18 cellular contexts compared by ENCODE assay signal in the genomic region with DNA sequence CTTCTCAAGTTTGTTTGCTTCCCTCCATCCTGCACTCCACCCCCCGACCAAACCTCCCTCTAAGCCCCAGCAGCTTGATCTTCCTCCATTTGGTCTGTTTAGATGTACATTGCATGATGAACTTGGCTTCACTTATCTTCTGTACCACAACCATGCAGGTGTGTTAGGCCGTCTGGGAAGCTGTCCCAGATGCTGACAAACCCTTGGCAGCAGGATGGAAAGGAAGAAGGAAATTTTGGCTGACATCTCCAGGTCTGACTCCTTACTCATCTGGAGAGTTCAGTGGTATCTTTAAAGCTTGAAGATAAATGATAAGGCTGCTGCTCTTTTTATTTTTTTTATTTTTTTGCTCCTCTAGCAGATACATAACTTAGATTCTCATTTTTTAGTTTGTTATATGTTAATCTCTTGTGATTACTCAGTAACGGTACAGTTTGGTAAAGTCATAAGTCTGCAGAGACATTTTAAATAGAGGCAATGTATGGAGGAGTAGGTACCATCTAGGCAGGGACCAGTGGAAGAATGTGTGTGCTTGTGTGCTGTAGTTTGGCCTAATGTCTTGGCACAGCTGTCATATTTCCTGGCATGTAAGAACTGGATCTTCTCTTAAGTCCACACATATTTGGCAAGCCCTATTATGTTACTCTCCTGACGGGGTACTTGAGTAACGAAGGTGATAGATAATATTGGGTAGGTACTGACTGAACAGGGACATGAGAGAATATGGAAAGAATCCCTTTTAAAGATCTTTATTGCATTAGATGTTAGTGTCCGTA.
A peak's percentile ranks its signal among the peaks of the same experiment; 100 is the strongest.
DNase-seq lines count a peak whose midpoint lies in the region; ATAC-seq and TF ChIP-seq lines count a peak whose summit lies in the region.
"Had no signal": no experiment of that assay in that cellular context is flagged by ENCODE, and none has a peak within 500 bp of the region (broad histone marks: within the 10 kb centered on the region; RNA-seq: fewer than 3 reads in every experiment).

No MANE protein-coding gene starts in this region.

- H3K36me3 Mint-ChIP-seq in activated T-helper 1 cell treated with anti-CD3 and anti-CD28 coated beads, Interleukin-12 subunit alpha, Interleukin-12 subunit beta, Interleukin-2, Interleukin-4 antibody, amounts not matched to agents 30 ng/mL and 10 ng/mL and 1 ng/mL, durations not matched to agents 14 hours and 24 hours and 36 hours (ENCODE audit: low read depth), result no peaks in the 10 kb centered on the region

- H3K27me3 ChIP-seq in left ventricle myocardium inferior (ENCODE audit: low read depth) (no peaks in the 10 kb centered on the region), subcutaneous abdominal adipose tissue (ENCODE audit: control insufficient read depth in 5 of 5, insufficient read depth in 4 of 5, low read length in 5 of 5) (no peaks in the 10 kb centered on the region)
- H3K27me3 ChIP-seq: gastrocnemius medialis, SJCRH30, tibial artery had no signal

- peak; percentile 37 for ATAC-seq in Right ventricle myocardium inferior
- ATAC-seq: gastrocnemius medialis had no signal

- no peaks in the 10 kb centered on the region for H3K9me3 Mint-ChIP-seq in activated T-helper 1 cell treated with anti-CD3 and anti-CD28 coated beads, Interleukin-12 subunit alpha, Interleukin-12 subunit beta, Interleukin-2, Interleukin-4 antibody, amounts not matched to agents 30 ng/mL and 10 ng/mL and 1 ng/mL, durations not matched to agents 14 hours and 24 hours and 36 hours
- H3K9me3 Mint-ChIP-seq: HFFc6 had no signal

- DNase-seq in Right ventricle myocardium inferior (ENCODE audit: missing footprints), result no peak
- DNase-seq in left ventricle myocardium inferior, result no peak
- DNase-seq in NCI-H2196 (lab: John Stamatoyannopoulos, UW; ENCODE audit: unreplicated experiment), result peak; percentile 20
- DNase-seq in epithelial cell of esophagus (ENCODE audit: low read depth), result peak; percentile 49
- DNase-seq in germinal center (ENCODE audit: low spot score), result no peak
- DNase-seq in activated T-helper 1 cell treated with anti-CD3 and anti-CD28 coated beads, Interleukin-12 subunit alpha, Interleukin-12 subunit beta, Interleukin-2, Interleukin-4 antibody, amounts not matched to agents 30 ng/mL and 10 ng/mL and 1 ng/mL, durations not matched to agents 14 hours and 24 hours and 36 hours (ENCODE audit: low spot score), result no peak
- DNase-seq: EL, gastrocnemius medialis, HFFc6, left cardiac atrium, NCI-H1930, NCI-H774, PC-9, SJCRH30, tibial artery had no signal

- H3K9ac ChIP-seq in subcutaneous abdominal adipose tissue (ENCODE audit: low read length in 5 of 5), result no peak overlapping the region

- H3K9me3 ChIP-seq in left ventricle myocardium inferior (replicated peaks), result no peaks in the 10 kb centered on the region
- no peaks in the 10 kb centered on the region for H3K9me3 ChIP-seq in subcutaneous abdominal adipose tissue (ENCODE audit: control insufficient read depth in 5 of 5, low read length in 5 of 5)
- H3K9me3 ChIP-seq: gastrocnemius medialis, SJCRH30, tibial artery had no signal

- intact Hi-C loops in Right ventricle myocardium inferior (cut with DNase I) (loop anchor here (10.0 kb wide), 1 partner anchor 275 kb away; no protein-coding TSS in a partner anchor), left ventricle myocardium inferior (cut with micrococcal nuclease) (loop anchor here (10.0 kb wide), 1 partner anchor 75 kb away; the partner anchor contains the start of gene CACHD1)
- intact Hi-C loops in activated T-helper 1 cell treated with anti-CD3 and anti-CD28 coated beads, Interleukin-12 subunit alpha, Interleukin-12 subunit beta, Interleukin-2, Interleukin-4 antibody, amounts not matched to agents 30 ng/mL and 10 ng/mL and 1 ng/mL, durations not matched to agents 14 hours and 24 hours and 36 hours (cut with micrococcal nuclease), result loop anchor here (5.0 kb wide), 1 partner anchor 77 kb away; the partner anchor contains the start of gene CACHD1

- H3K27ac Mint-ChIP-seq in activated T-helper 1 cell treated with anti-CD3 and anti-CD28 coated beads, Interleukin-12 subunit alpha, Interleukin-12 subunit beta, Interleukin-2, Interleukin-4 antibody, amounts not matched to agents 30 ng/mL and 10 ng/mL and 1 ng/mL, durations not matched to agents 14 hours and 24 hours and 36 hours, result no peak overlapping the region
- H3K27ac Mint-ChIP-seq: activated CD8-positive, alpha-beta T cell treated with anti-CD3 and anti-CD28 coated beads, Interleukin-2, amount 10 ng/mL, durations not matched to agents 7 days and 5 days; HFFc6 had no signal

- H3K4me3 ChIP-seq in left ventricle myocardium inferior, result no peak overlapping the region
- H3K4me3 ChIP-seq in epithelial cell of esophagus (ENCODE audit: low read length), result no peak overlapping the region
- H3K4me3 ChIP-seq in subcutaneous abdominal adipose tissue (ENCODE audit: low read depth in 1 of 5, low read length in 5 of 5), result no peak overlapping the region
- H3K4me3 ChIP-seq: gastrocnemius medialis, PC-9, SJCRH30, tibial artery had no signal

- TF ChIP-seq CTCF in left ventricle myocardium inferior (IDR thresholded peaks at IDR 0.05; ENCODE audit: borderline replicate concordance) (no peak), epithelial cell of esophagus (IDR thresholded peaks at IDR 0.05; ENCODE audit: insufficient read depth, low read depth, low read length, missing control alignments) (no peak)

- peaks cover 22% of the 10 kb centered on the region for H3K4me1 Mint-ChIP-seq in activated T-helper 1 cell treated with anti-CD3 and anti-CD28 coated beads, Interleukin-12 subunit alpha, Interleukin-12 subunit beta, Interleukin-2, Interleukin-4 antibody, amounts not matched to agents 30 ng/mL and 10 ng/mL and 1 ng/mL, durations not matched to agents 14 hours and 24 hours and 36 hours (ENCODE audit: low read depth)

- H3K27ac ChIP-seq in left ventricle myocardium inferior (replicated peaks) (no peak overlapping the region), subcutaneous abdominal adipose tissue (ENCODE audit: low read depth, low read length) (peak overlapping the region; percentile 6)
- H3K27ac ChIP-seq: gastrocnemius medialis, HL-60, PC-9, SJCRH30, tibial artery had no signal

- H3K27me3 Mint-ChIP-seq in activated T-helper 1 cell treated with anti-CD3 and anti-CD28 coated beads, Interleukin-12 subunit alpha, Interleukin-12 subunit beta, Interleukin-2, Interleukin-4 antibody, amounts not matched to agents 30 ng/mL and 10 ng/mL and 1 ng/mL, durations not matched to agents 14 hours and 24 hours and 36 hours (ENCODE audit: insufficient read depth), result peaks cover 51% of the 10 kb centered on the region

- no peak overlapping the region for H3K4me3 Mint-ChIP-seq in activated T-helper 1 cell treated with anti-CD3 and anti-CD28 coated beads, Interleukin-12 subunit alpha, Interleukin-12 subunit beta, Interleukin-2, Interleukin-4 antibody, amounts not matched to agents 30 ng/mL and 10 ng/mL and 1 ng/mL, durations not matched to agents 14 hours and 24 hours and 36 hours
- H3K4me3 Mint-ChIP-seq: activated CD8-positive, alpha-beta T cell treated with anti-CD3 and anti-CD28 coated beads, Interleukin-2, amount 10 ng/mL, durations not matched to agents 7 days and 5 days; HFFc6 had no signal

- H3K4me1 ChIP-seq in left ventricle myocardium inferior (peaks cover 21% of the 10 kb centered on the region), subcutaneous abdominal adipose tissue (ENCODE audit: control insufficient read depth in 5 of 5, insufficient read depth in 5 of 5, low read length in 5 of 5) (peaks cover 3 to 33% (median 23%) of the 10 kb centered on the region in 5 donors)
- H3K4me1 ChIP-seq: SJCRH30 had no signal

- no peaks in the 10 kb centered on the region for H3K36me3 ChIP-seq in left ventricle myocardium inferior
- peaks cover 0 to 7% (median 2%) of the 10 kb centered on the region in 5 donors for H3K36me3 ChIP-seq in subcutaneous abdominal adipose tissue (ENCODE audit: control insufficient read depth in 5 of 5, insufficient read depth in 5 of 5, low read length in 5 of 5)
- H3K36me3 ChIP-seq: gastrocnemius medialis, SJCRH30, tibial artery had no signal

Comparison
In these comparisons a context has a peak if more than half of its experiments do, and no peak if none do; other contexts are left out.
1. DNase-seq: peak in NCI-H2196 (single experiment) and epithelial cell of esophagus (single experiment); none in Right ventricle myocardium inferior (single experiment), left ventricle myocardium inferior (single experiment), germinal center (single experiment) and activated T-helper 1 cell treated with anti-CD3 and anti-CD28 coated beads, Interleukin-12 subunit alpha, Interleukin-12 subunit beta, Interleukin-2, Interleukin-4 antibody, amounts not matched to agents 30 ng/mL and 10 ng/mL and 1 ng/mL, durations not matched to agents 14 hours and 24 hours and 36 hours (single experiment).